8 cellular contexts compared by ENCODE assay signal in genomic region chr14:61837336-61838229, GRCh38. TPM values are rescaled to one million over a fixed set of nuclear protein-coding genes. Genes with fewer than 3 reads are reported as not detected.
A peak's percentile ranks its signal among the peaks of the same experiment; 100 is the strongest.
DNase-seq lines count a peak whose midpoint lies in the region; ATAC-seq and TF ChIP-seq lines count a peak whose summit lies in the region.

No MANE protein-coding gene starts in this region.

- ATAC-seq in GM21423 (IDR thresholded peaks at IDR 0.05; ENCODE audit: unreplicated experiment): peak; percentile 85

- no peak for TF ChIP-seq POLR2A in Peyer's patch (IDR thresholded peaks at IDR 0.05)

- no peak overlapping the region for H2BK12ac ChIP-seq in neuronal stem cell (ENCODE audit: low read length)

- H2AK5ac ChIP-seq in neuronal stem cell (ENCODE audit: low read depth, low read length): no peak overlapping the region

- no peak overlapping the region for H3K4ac ChIP-seq in neuronal stem cell (ENCODE audit: low read length)

- H2BK5ac ChIP-seq in neuronal stem cell (ENCODE audit: low read length): no peak overlapping the region

- no peak overlapping the region for H3K27ac Mint-ChIP-seq in activated T-cell treated with anti-CD3 and anti-CD28 coated beads, Interleukin-2, amount 50 U/mL, for 24 hours

- no peak overlapping the region for H3K4me3 Mint-ChIP-seq in activated T-cell treated with anti-CD3 and anti-CD28 coated beads, Interleukin-2, amount 50 U/mL, for 24 hours

- in situ Hi-C loops in KBM-7 (cut with MboI; ENCODE audit: low pct_unique_long_range_greater_than_20kb, low sequenced_read_pairs): no loop called here

- H3K4me1 ChIP-seq in Peyer's patch (no peaks in the 10 kb centered on the region), neuronal stem cell (ENCODE audit: control insufficient read depth in 2 of 2, insufficient read depth in 1 of 2, low read depth in 1 of 2, low read length in 2 of 2) (no peaks in the 10 kb centered on the region)

- H3K9me3 ChIP-seq in Peyer's patch (no peaks in the 10 kb centered on the region), neuronal stem cell (replicated peaks in 1 of 2; ENCODE audit: control insufficient read depth in 2 of 2, insufficient read depth in 1 of 2, low read depth in 1 of 2, low read length in 2 of 2) (no peaks in the 10 kb centered on the region)

- peaks cover 5% of the 10 kb centered on the region for H3K4me1 Mint-ChIP-seq in activated T-cell treated with anti-CD3 and anti-CD28 coated beads, Interleukin-2, amount 50 U/mL, for 24 hours (ENCODE audit: low read depth)

- no peaks in the 10 kb centered on the region for H3K36me3 Mint-ChIP-seq in activated T-cell treated with anti-CD3 and anti-CD28 coated beads, Interleukin-2, amount 50 U/mL, for 24 hours (ENCODE audit: low read depth)

- H3K9me3 Mint-ChIP-seq in activated T-cell treated with anti-CD3 and anti-CD28 coated beads, Interleukin-2, amount 50 U/mL, for 24 hours: no peaks in the 10 kb centered on the region

- no peak overlapping the region for H3K14ac ChIP-seq in neuronal stem cell (ENCODE audit: low read length)

- TF ChIP-seq CTCF in Peyer's patch (IDR thresholded peaks at IDR 0.05) (peak; percentile 83 to 95 (median 95)), fibroblast of mammary gland (conservative IDR thresholded peaks at IDR 0.05; ENCODE audit: control insufficient read depth, insufficient read depth, low read depth, low read length) (peak; percentile 97)

- no peak overlapping the region for H3K4me2 ChIP-seq in neuronal stem cell (ENCODE audit: insufficient read depth, low read length, poor library complexity, severe bottlenecking)

- H3K27me3 Mint-ChIP-seq in activated T-cell treated with anti-CD3 and anti-CD28 coated beads, Interleukin-2, amount 50 U/mL, for 24 hours: no peaks in the 10 kb centered on the region

- H3K79me1 ChIP-seq in neuronal stem cell (ENCODE audit: low read depth, low read length): no peaks in the 10 kb centered on the region

- DNase-seq in DMS 273 (lab: John Stamatoyannopoulos, UW; ENCODE audit: unreplicated experiment): peak; percentile 89
- peak; percentile 81 for DNase-seq in KBM-7
- DNase-seq in Peyer's patch: peak; percentile 74 to 91 (median 76)
- DNase-seq in activated T-cell treated with anti-CD3 and anti-CD28 coated beads, Interleukin-2, amount 50 U/mL, for 24 hours: peak; percentile 79
- peak; percentile 83 for DNase-seq in fibroblast of mammary gland (ENCODE audit: low read depth)
- peak; percentile 70 for DNase-seq in neuronal stem cell (ENCODE audit: low spot score)
- DNase-seq in superior temporal gyrus (ENCODE audit: extremely low spot score): peak; percentile 95

- no peak overlapping the region for H3K27ac ChIP-seq in Peyer's patch
- H3K27ac ChIP-seq in neuronal stem cell (replicated peaks; ENCODE audit: low read length): no peak overlapping the region

- WGBS in neuronal stem cell (ENCODE audit: extremely low coverage in 2 of 2, insufficient read length in 2 of 2, insufficient replicate concordance in 1 of 2), 2 donors: no CpG with 5 or more reads among the region's 10 CpGs

- no peaks in the 10 kb centered on the region for H3K36me3 ChIP-seq in Peyer's patch
- H3K36me3 ChIP-seq in neuronal stem cell (replicated peaks in 1 of 2; ENCODE audit: control insufficient read depth in 2 of 2, insufficient read depth in 2 of 2, low read length in 2 of 2): no peaks in the 10 kb centered on the region

- no peak overlapping the region for H4K91ac ChIP-seq in neuronal stem cell (ENCODE audit: low read depth, low read length, poor library complexity)

- no peak overlapping the region for H3K18ac ChIP-seq in neuronal stem cell (ENCODE audit: low read length)

- H3K4me3 ChIP-seq in Peyer's patch (no peak overlapping the region), fibroblast of mammary gland (ENCODE audit: control insufficient read depth, low read depth, low read length) (no peak overlapping the region), neuronal stem cell (ENCODE audit: low read length in 2 of 2) (no peak overlapping the region)

- no peak overlapping the region for H2BK120ac ChIP-seq in neuronal stem cell (ENCODE audit: low read depth, low read length)

- H3K23ac ChIP-seq in neuronal stem cell (ENCODE audit: low read depth, low read length, poor library complexity): no peak overlapping the region

- no peak overlapping the region for H2AFZ ChIP-seq in neuronal stem cell (ENCODE audit: low read length)

- H3K27me3 ChIP-seq in Peyer's patch (no peaks in the 10 kb centered on the region), neuronal stem cell (ENCODE audit: control insufficient read depth in 3 of 3, insufficient read depth in 3 of 3, low read depth in 1 of 3, low read length in 3 of 3) (peaks cover 0 to 18% (median 0%) of the 10 kb centered on the region in 3 experiments)

- H2BK15ac ChIP-seq in neuronal stem cell (ENCODE audit: low read length): no peak overlapping the region

- H4K8ac ChIP-seq in neuronal stem cell (ENCODE audit: low read depth, low read length): no peak overlapping the region

- no peak overlapping the region for H3K9ac ChIP-seq in neuronal stem cell (ENCODE audit: low read depth, low read length, poor library complexity)

RNA-seq across cellular contexts. Expression of gene SYT16, which starts 25.1 kb away (rescaled TPM):
- under 1 TPM in 1 of 4 donors, not detected in 3; under 0.01 TPM for total RNA-seq in Peyer's patch
- polyA plus RNA-seq in neuronal stem cell (2013, experiment 1 of 2): 0.56 TPM
- polyA plus RNA-seq in neuronal stem cell (2013, experiment 2 of 2): 0.62 TPM
